Comparison of ENCODE assay signal across 2 cellular contexts in genomic region chr5:1298723-1299510, GRCh38.
A peak's percentile ranks its signal among the peaks of the same experiment; 100 is the strongest.
TF ChIP-seq lines count a peak whose summit lies in the region.

No MANE protein-coding gene starts in this region.

TF ChIP-seq in GM12878, 131 proteins besides CTCF, POLR2A, EP300 and RAD21:
- TF ChIP-seq GABPA (IDR thresholded peaks at IDR 0.05; ENCODE audit: low read depth), result no peak
- TF ChIP-seq PAX8 (IDR thresholded peaks at IDR 0.05), result no peak
- TF ChIP-seq ZNF384 (IDR thresholded peaks at IDR 0.05; ENCODE audit: borderline replicate concordance, low read depth, low read length), result no peak
- peak; percentile 60 for TF ChIP-seq MEF2B (IDR thresholded peaks at IDR 0.05; ENCODE audit: partially characterized antibody, poor library complexity, severe bottlenecking)

TF ChIP-seq in SK-N-SH treated with all-trans-retinoic acid at 6 μM for 48 hours, 23 proteins besides CTCF, POLR2A, EP300 and RAD21:
- TF ChIP-seq CSRNP3 (CRISPR knock-in tag; IDR thresholded peaks at IDR 0.05) (no peak), CSDC2 (CRISPR knock-in tag; IDR thresholded peaks at IDR 0.05) (no peak), ZC3H10 (CRISPR knock-in tag; IDR thresholded peaks at IDR 0.05) (no peak)
